Comparison of ENCODE assay signal across 1 cellular context in the genomic region with DNA sequence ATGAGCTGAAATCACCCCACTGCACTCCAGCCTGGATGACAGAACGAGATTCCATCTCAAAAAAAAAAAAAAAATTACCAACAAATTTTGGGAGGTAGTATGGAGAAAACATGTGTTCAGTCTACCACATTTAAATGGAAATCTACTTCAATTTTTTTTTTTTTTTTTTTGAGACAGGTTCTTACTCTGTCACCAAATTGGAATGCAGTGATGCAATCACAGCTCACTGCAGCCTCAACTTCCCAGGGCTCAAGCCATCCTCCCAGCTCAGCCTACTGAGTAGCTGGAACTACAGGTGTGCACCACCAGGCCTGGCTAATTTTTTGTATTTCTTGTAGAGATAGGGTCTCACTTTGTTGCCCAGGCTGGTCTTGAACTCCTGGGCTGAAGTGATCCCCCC.
TF ChIP-seq lines count a peak whose summit lies in the region.

No MANE protein-coding gene starts in this region.

TF ChIP-seq in K562, 482 proteins besides CTCF, POLR2A, EP300 and RAD21 (continued from another document):
- TF ChIP-seq, protein P1, sequence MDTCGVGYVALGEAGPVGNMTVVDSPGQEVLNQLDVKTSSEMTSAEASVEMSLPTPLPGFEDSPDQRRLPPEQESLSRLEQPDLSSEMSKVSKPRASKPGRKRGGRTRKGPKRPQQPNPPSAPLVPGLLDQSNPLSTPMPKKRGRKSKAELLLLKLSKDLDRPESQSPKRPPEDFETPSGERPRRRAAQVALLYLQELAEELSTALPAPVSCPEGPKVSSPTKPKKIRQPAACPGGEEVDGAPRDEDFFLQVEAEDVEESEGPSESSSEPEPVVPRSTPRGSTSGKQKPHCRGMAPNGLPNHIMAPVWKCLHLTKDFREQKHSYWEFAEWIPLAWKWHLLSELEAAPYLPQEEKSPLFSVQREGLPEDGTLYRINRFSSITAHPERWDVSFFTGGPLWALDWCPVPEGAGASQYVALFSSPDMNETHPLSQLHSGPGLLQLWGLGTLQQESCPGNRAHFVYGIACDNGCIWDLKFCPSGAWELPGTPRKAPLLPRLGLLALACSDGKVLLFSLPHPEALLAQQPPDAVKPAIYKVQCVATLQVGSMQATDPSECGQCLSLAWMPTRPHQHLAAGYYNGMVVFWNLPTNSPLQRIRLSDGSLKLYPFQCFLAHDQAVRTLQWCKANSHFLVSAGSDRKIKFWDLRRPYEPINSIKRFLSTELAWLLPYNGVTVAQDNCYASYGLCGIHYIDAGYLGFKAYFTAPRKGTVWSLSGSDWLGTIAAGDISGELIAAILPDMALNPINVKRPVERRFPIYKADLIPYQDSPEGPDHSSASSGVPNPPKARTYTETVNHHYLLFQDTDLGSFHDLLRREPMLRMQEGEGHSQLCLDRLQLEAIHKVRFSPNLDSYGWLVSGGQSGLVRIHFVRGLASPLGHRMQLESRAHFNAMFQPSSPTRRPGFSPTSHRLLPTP (IDR thresholded peaks at IDR 0.05; ENCODE audit: borderline replicate concordance, extremely low read depth, insufficient read length): no peak
- no peak for TF ChIP-seq SMAD4 (CRISPR knock-in tag; conservative IDR thresholded peaks at IDR 0.05)
- no peak for TF ChIP-seq GTF2F1 (IDR thresholded peaks at IDR 0.05; ENCODE audit: low read depth, low read length)
- TF ChIP-seq ARID1B (IDR thresholded peaks at IDR 0.05): no peak
- TF ChIP-seq RFX5 (IDR thresholded peaks at IDR 0.05; ENCODE audit: low read depth, low read length): no peak
- TF ChIP-seq, protein P2, sequence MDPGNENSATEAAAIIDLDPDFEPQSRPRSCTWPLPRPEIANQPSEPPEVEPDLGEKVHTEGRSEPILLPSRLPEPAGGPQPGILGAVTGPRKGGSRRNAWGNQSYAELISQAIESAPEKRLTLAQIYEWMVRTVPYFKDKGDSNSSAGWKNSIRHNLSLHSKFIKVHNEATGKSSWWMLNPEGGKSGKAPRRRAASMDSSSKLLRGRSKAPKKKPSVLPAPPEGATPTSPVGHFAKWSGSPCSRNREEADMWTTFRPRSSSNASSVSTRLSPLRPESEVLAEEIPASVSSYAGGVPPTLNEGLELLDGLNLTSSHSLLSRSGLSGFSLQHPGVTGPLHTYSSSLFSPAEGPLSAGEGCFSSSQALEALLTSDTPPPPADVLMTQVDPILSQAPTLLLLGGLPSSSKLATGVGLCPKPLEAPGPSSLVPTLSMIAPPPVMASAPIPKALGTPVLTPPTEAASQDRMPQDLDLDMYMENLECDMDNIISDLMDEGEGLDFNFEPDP (CRISPR knock-in tag; IDR thresholded peaks at IDR 0.05): no peak
